Comparison of ENCODE assay signal across 8 cellular contexts in genomic region chr21:26732442-26733221, GRCh38.
DNase-seq lines count a peak whose midpoint lies in the region; ATAC-seq, FAIRE-seq and TF ChIP-seq lines count a peak whose summit lies in the region.

No MANE protein-coding gene starts in this region.

- DNase-seq in A172 (ENCODE audit: low spot score): peak; percentile 28
- no peak for DNase-seq in GM18507 (ENCODE audit: extremely low spot score, insufficient read length, low read depth)
- peak; percentile 7 for DNase-seq in RWPE1 (ENCODE audit: low spot score)
- DNase-seq in erythroblast (lab: John Stamatoyannopoulos, UW): peak; percentile 1 to 28
- DNase-seq in mucosa of gallbladder (ENCODE audit: low spot score): peak; percentile 46
- no peak for DNase-seq in NCI-H2081 (lab: John Stamatoyannopoulos, UW)
- no peak for DNase-seq in DMS79 (lab: John Stamatoyannopoulos, UW)

- no peak overlapping the region for H3K27ac ChIP-seq in RWPE1

- CTCF ChIA-PET in RWPE1 (lab: Yijun Ruan, JAX): interaction anchor here (0.5 to 1.2 kb wide), 7 partner anchors 8 to 690 kb away, joined by 3 to 5 read pairs (median 4); no protein-coding TSS in a partner anchor

- FAIRE-seq in GM18507 (lab: Jason Lieb, UNC): peak; percentile 5

- TF ChIP-seq POLR2A in erythroblast (IDR thresholded peaks at IDR 0.05; ENCODE audit: low read length): no peak

- POLR2A ChIA-PET in RWPE1 (lab: Yijun Ruan, JAX; ENCODE audit: low non-redundant PET): no interaction called here

- TF ChIP-seq CTCF in RWPE1 (conservative IDR thresholded peaks at IDR 0.05; ENCODE audit: low read depth): peak; percentile 36

- ATAC-seq in HG03045 (IDR thresholded peaks at IDR 0.05; ENCODE audit: unreplicated experiment): no peak

Comparison
In these comparisons a context has a peak if more than half of its experiments do, and no peak if none do; other contexts are left out.
1. DNase-seq: peak in A172 (single experiment), RWPE1 (single experiment), erythroblast (2 of 2) and mucosa of gallbladder (single experiment); none in GM18507 (single experiment), NCI-H2081 (0 of 2) and DMS79 (single experiment).